10 cellular contexts compared by ENCODE assay signal in genomic region chr6:11323666-11324452, GRCh38.
DNase-seq lines count a peak whose midpoint lies in the region; ATAC-seq, FAIRE-seq and TF ChIP-seq lines count a peak whose summit lies in the region.
"Had no signal": no experiment of that assay in that cellular context is flagged by ENCODE, and none has a peak within 500 bp of the region (broad histone marks: within the 10 kb centered on the region; RNA-seq: fewer than 3 reads in every experiment).

No MANE protein-coding gene starts in this region.

- no peak for DNase-seq in activated T-cell treated with anti-CD3 and anti-CD28 coated beads, Interleukin-2, amount 50 U/mL, for 24 hours
- DNase-seq in activated T-cell treated with anti-CD3 and anti-CD28 coated beads, Interleukin-2, amount 50 U/mL, for 48 hours, result no peak
- peak; percentile 47 for DNase-seq in RCC 7860 (ENCODE audit: low spot score)
- DNase-seq in left ventricle myocardium superior, result peak; percentile 44
- peak; percentile 8 to 83 for DNase-seq in upper lobe of left lung
- DNase-seq in NCI-H345 treated with DMSO at 0.1 percent for 48 hours (lab: John Stamatoyannopoulos, UW; ENCODE audit: unreplicated experiment), result no peak
- no peak for DNase-seq in 8988T
- DNase-seq: psoas muscle had no signal

- no peaks in the 10 kb centered on the region for H3K27me3 Mint-ChIP-seq in activated T-cell treated with anti-CD3 and anti-CD28 coated beads, Interleukin-2, amount 50 U/mL, for 24 hours

- H3K9me3 ChIP-seq in upper lobe of left lung, result no peaks in the 10 kb centered on the region
- H3K9me3 ChIP-seq: psoas muscle had no signal

- H3K9me3 Mint-ChIP-seq in activated T-cell treated with anti-CD3 and anti-CD28 coated beads, Interleukin-2, amount 50 U/mL, for 24 hours, result no peaks in the 10 kb centered on the region

- peak overlapping the region; percentile 96 for H3K27ac Mint-ChIP-seq in activated T-cell treated with anti-CD3 and anti-CD28 coated beads, Interleukin-2, amount 50 U/mL, for 24 hours

- no peaks in the 10 kb centered on the region for H3K27me3 ChIP-seq in upper lobe of left lung

- H3K36me3 Mint-ChIP-seq in activated T-cell treated with anti-CD3 and anti-CD28 coated beads, Interleukin-2, amount 50 U/mL, for 24 hours (ENCODE audit: low read depth), result peaks cover 55% of the 10 kb centered on the region

- TF ChIP-seq EP300 in upper lobe of left lung (IDR thresholded peaks at IDR 0.05), result no peak

- H3K4me1 Mint-ChIP-seq in activated T-cell treated with anti-CD3 and anti-CD28 coated beads, Interleukin-2, amount 50 U/mL, for 24 hours (ENCODE audit: low read depth), result peaks cover 84% of the 10 kb centered on the region

- peak in 1 of 6 experiments; percentile 14 for TF ChIP-seq CTCF in upper lobe of left lung (IDR thresholded peaks at IDR 0.05)

- peak overlapping the region; percentile 61 to 77 (median 66) for H3K27ac ChIP-seq in upper lobe of left lung
- H3K27ac ChIP-seq: psoas muscle had no signal

- no peak for FAIRE-seq in RCC 7860 (lab: Jason Lieb, UNC)
- FAIRE-seq: bronchial epithelial cell had no signal

- ATAC-seq in left ventricle myocardium superior, result peak; percentile 57
- peak; percentile 80 to 81 for ATAC-seq in upper lobe of left lung (ENCODE audit: low FRiP score in 2 of 2)
- no peak for ATAC-seq in HG03469 (IDR thresholded peaks at IDR 0.05; ENCODE audit: unreplicated experiment)
- ATAC-seq: psoas muscle had no signal

- WGBS in upper lobe of left lung, 2 donors, result 81 to 82% methylated on average over 16 of the region's 16 CpGs

- H3K4me1 ChIP-seq in upper lobe of left lung, result peaks cover 5 to 19% (median 13%) of the 10 kb centered on the region in 4 donors
- H3K4me1 ChIP-seq: psoas muscle had no signal

- no peak overlapping the region for H3K4me3 ChIP-seq in upper lobe of left lung
- H3K4me3 ChIP-seq: psoas muscle had no signal

- TF ChIP-seq POLR2A in upper lobe of left lung (IDR thresholded peaks at IDR 0.05), result peak in 2 of 4 donors; percentile 27 to 58

- intact Hi-C loops in left ventricle myocardium superior (cut with micrococcal nuclease), result no loop called here

- peak overlapping the region; percentile 55 for H3K4me3 Mint-ChIP-seq in activated T-cell treated with anti-CD3 and anti-CD28 coated beads, Interleukin-2, amount 50 U/mL, for 24 hours

- no peaks in the 10 kb centered on the region for H3K36me3 ChIP-seq in upper lobe of left lung

Comparison
In these comparisons a context has a peak if more than half of its experiments do, and no peak if none do; other contexts are left out.
1. DNase-seq: peak in RCC 7860 (single experiment), left ventricle myocardium superior (single experiment) and upper lobe of left lung (2 of 2); none in activated T-cell treated with anti-CD3 and anti-CD28 coated beads, Interleukin-2, amount 50 U/mL, for 24 hours (single experiment), activated T-cell treated with anti-CD3 and anti-CD28 coated beads, Interleukin-2, amount 50 U/mL, for 48 hours (0 of 2), NCI-H345 treated with DMSO at 0.1 percent for 48 hours (single experiment) and 8988T (single experiment).